18 cellular contexts compared by ENCODE assay signal in genomic region chr12:88558341-88558867, GRCh38. TPM values are rescaled to one million over a fixed set of nuclear protein-coding genes. Genes with fewer than 3 reads are reported as not detected.
DNase-seq lines count a peak whose midpoint lies in the region; ATAC-seq, FAIRE-seq and TF ChIP-seq lines count a peak whose summit lies in the region.
"Had no signal": no experiment of that assay in that cellular context is flagged by ENCODE, and none has a peak within 500 bp of the region (broad histone marks: within the 10 kb centered on the region; RNA-seq: fewer than 3 reads in every experiment).

No MANE protein-coding gene starts in this region.

- H3K27me3 Mint-ChIP-seq in MCF 10A (ENCODE audit: insufficient read depth, unreplicated experiment) = no peaks in the 10 kb centered on the region

- peaks cover 36% of the 10 kb centered on the region for H3K4me1 Mint-ChIP-seq in MCF 10A (ENCODE audit: insufficient read depth, unreplicated experiment)

- peaks cover 0 to 5% of the 10 kb centered on the region in 2 donors for H3K4me1 ChIP-seq in breast epithelium
- H3K4me1 ChIP-seq in lower lobe of right lung = peaks cover 48% of the 10 kb centered on the region
- peaks cover 28% of the 10 kb centered on the region for H3K4me1 ChIP-seq in osteoblast (ENCODE audit: insufficient read depth, low read length)
- H3K4me1 ChIP-seq in small intestine (ENCODE audit: control insufficient read depth in 2 of 2, insufficient read depth in 1 of 2, low read depth in 1 of 2, low read length in 1 of 2) = peaks cover 3 to 5% of the 10 kb centered on the region in 2 donors

- TF ChIP-seq POLR2A in breast epithelium (IDR thresholded peaks at IDR 0.05) = no peak

- no peak for TF ChIP-seq CTCF in breast epithelium (IDR thresholded peaks at IDR 0.05)
- no peak for TF ChIP-seq CTCF in MCF 10A (IDR thresholded peaks at IDR 0.05; ENCODE audit: unreplicated experiment)
- TF ChIP-seq CTCF in bronchial epithelial cell (IDR thresholded peaks at IDR 0.05; ENCODE audit: insufficient read depth, low read length, severe bottlenecking) = no peak
- no peak for TF ChIP-seq CTCF in lower lobe of right lung (IDR thresholded peaks at IDR 0.05)
- TF ChIP-seq CTCF in osteoblast (IDR thresholded peaks at IDR 0.05; ENCODE audit: extremely low read depth, low read depth, low read length) = no peak

- no peaks in the 10 kb centered on the region for H3K36me3 ChIP-seq in breast epithelium
- no peaks in the 10 kb centered on the region for H3K36me3 ChIP-seq in bronchial epithelial cell (ENCODE audit: control insufficient read depth, insufficient read depth, low read length)
- H3K36me3 ChIP-seq in lower lobe of right lung = no peaks in the 10 kb centered on the region
- H3K36me3 ChIP-seq in osteoblast (ENCODE audit: insufficient read depth, low read length) = no peaks in the 10 kb centered on the region
- H3K36me3 ChIP-seq in small intestine (ENCODE audit: control insufficient read depth in 2 of 2, insufficient read depth in 2 of 2, low read length in 2 of 2) = peaks cover 0 to 3% of the 10 kb centered on the region in 2 donors

- H3K9me3 ChIP-seq in breast epithelium (no peaks in the 10 kb centered on the region), lower lobe of right lung (no peaks in the 10 kb centered on the region), osteoblast (ENCODE audit: low read depth, low read length) (no peaks in the 10 kb centered on the region), small intestine (ENCODE audit: control insufficient read depth, low read depth) (no peaks in the 10 kb centered on the region)

- FAIRE-seq in bronchial epithelial cell (lab: Jason Lieb, UNC) (peak; percentile 43), small intestine (lab: Jason Lieb, UNC) (no peak)
- FAIRE-seq: A204.1 had no signal

- no peak overlapping the region for H3K4me3 ChIP-seq in breast epithelium
- no peak overlapping the region for H3K4me3 ChIP-seq in bronchial epithelial cell (ENCODE audit: low read depth, low read length)
- H3K4me3 ChIP-seq in lower lobe of right lung = no peak overlapping the region
- H3K4me3 ChIP-seq in osteoblast (ENCODE audit: insufficient read depth, low read length) = no peak overlapping the region
- no peak overlapping the region for H3K4me3 ChIP-seq in small intestine (ENCODE audit: low read depth in 1 of 2, low read length in 2 of 2)

- H3K4me3 Mint-ChIP-seq in MCF 10A (ENCODE audit: unreplicated experiment) = no peak overlapping the region

- no peak overlapping the region for H3K4me2 ChIP-seq in osteoblast (ENCODE audit: insufficient read depth, low read length)

- peak overlapping the region; percentile 4 for H3K27ac ChIP-seq in breast epithelium
- H3K27ac ChIP-seq in lower lobe of right lung = peak overlapping the region; percentile 51
- H3K27ac ChIP-seq in osteoblast (ENCODE audit: low read depth, low read length) = no peak overlapping the region
- H3K27ac ChIP-seq in small intestine (ENCODE audit: low read depth in 1 of 2, low read length in 1 of 2) = no peak overlapping the region
- H3K27ac ChIP-seq: C4-2B had no signal

- no peaks in the 10 kb centered on the region for H3K27me3 ChIP-seq in breast epithelium
- H3K27me3 ChIP-seq in bronchial epithelial cell (ENCODE audit: control insufficient read depth, insufficient read depth, low read length) = no peaks in the 10 kb centered on the region
- H3K27me3 ChIP-seq in lower lobe of right lung (ENCODE audit: low read depth) = no peaks in the 10 kb centered on the region
- H3K27me3 ChIP-seq in osteoblast (ENCODE audit: insufficient read depth, low read length) = no peaks in the 10 kb centered on the region
- H3K27me3 ChIP-seq in small intestine (ENCODE audit: control insufficient read depth in 2 of 2, insufficient read depth in 2 of 2, low read length in 2 of 2) = no peaks in the 10 kb centered on the region

- H3K79me2 ChIP-seq in osteoblast (ENCODE audit: insufficient read depth, low read length) = peaks cover 86% of the 10 kb centered on the region

- ATAC-seq in lower lobe of right lung = peak in 1 of 2 donors; percentile 25
- no peak for ATAC-seq in esophagus mucosa

- H3K9me3 Mint-ChIP-seq in MCF 10A (ENCODE audit: unreplicated experiment) = no peaks in the 10 kb centered on the region

- WGBS in small intestine, 3 donors = 48 to 67% (median 55%) methylated on average over 3 of the region's 3 CpGs

- POLR2A ChIA-PET in MCF 10A (lab: Yijun Ruan, JAX) = interaction anchor here (1.0 to 2.5 kb wide), 5 partner anchors 9 to 417 kb away, joined by 3 to 10 read pairs (median 5); partner anchors contain the start of genes CEP290, KITLG and TMTC3

- CTCF ChIA-PET in MCF 10A (lab: Yijun Ruan, JAX) = interaction anchor here (0.9 to 1.8 kb wide), 4 partner anchors 8 to 404 kb away, joined by 3 to 7 read pairs (median 4); no protein-coding TSS in a partner anchor

- no peaks in the 10 kb centered on the region for H4K20me1 ChIP-seq in osteoblast (ENCODE audit: insufficient read depth, low read length)

- no peak for DNase-seq in breast epithelium (ENCODE audit: low spot score in 2 of 2)
- no peak for DNase-seq in MCF 10A (ENCODE audit: unreplicated experiment)
- no peak for DNase-seq in bronchial epithelial cell (ENCODE audit: low read depth)
- DNase-seq in lower lobe of right lung = no peak
- DNase-seq in osteoblast (ENCODE audit: insufficient read length, low spot score, missing footprints) = no peak
- no peak for DNase-seq in SW 1271 (lab: John Stamatoyannopoulos, UW)
- DNase-seq in small intestine = no peak
- DNase-seq: COR-L47, HCEC 1CT, NCI-H1092 treated with DMSO at 0.1 percent for 48 hours, NCI-H1694, NCI-H2107, NCI-H226, NCI-H69, SIG-M5 had no signal

- H2AFZ ChIP-seq in osteoblast (ENCODE audit: low read length) = no peak overlapping the region

- no TSS peak for BruUV-seq in MCF 10A (replicated peaks; lab: Mats Ljungman, UMichigan)

- H3K36me3 Mint-ChIP-seq in MCF 10A (ENCODE audit: insufficient read depth, unreplicated experiment) = peaks cover 6% of the 10 kb centered on the region

- H3K27ac Mint-ChIP-seq in MCF 10A (ENCODE audit: low read depth, unreplicated experiment) = no peak overlapping the region

- intact Hi-C loops in breast epithelium (cut with DNase I; ENCODE audit: low total_unique reads) (no loop called here), MCF 10A (cut with micrococcal nuclease) (no loop called here), lower lobe of right lung (cut with DNase I) (no loop called here)

RNA-seq across cellular contexts. Expression of gene KITLG, which starts 21.9 kb away (rescaled TPM):
- total RNA-seq in breast epithelium (10 to 100 TPM; 18.4 to 31.8 (median 26.5) TPM), MCF 10A (2022) (3.9 and 4.8 TPM in 2 replicates), bronchial epithelial cell (18.2 and 22.4 TPM in 2 replicates), lower lobe of right lung (77.5 TPM), osteoblast (46.7 and 62.5 TPM in 2 replicates), esophagus mucosa (12.7 TPM)
- 1 to 10 TPM; 4.5 to 8.1 (median 7.6) TPM for polyA plus RNA-seq in small intestine

Comparison
In these comparisons a context has a peak if more than half of its experiments do, and no peak if none do; other contexts are left out.
1. H3K27ac ChIP-seq: peak in breast epithelium (2 of 2) and lower lobe of right lung (single experiment); none in osteoblast (single experiment) and small intestine (0 of 2).